Comparison of ENCODE assay signal across 27 cellular contexts in genomic region chr20:21365771-21366170, GRCh38. TPM values are rescaled to one million over a fixed set of nuclear protein-coding genes. Genes with fewer than 3 reads are reported as not detected.
DNase-seq lines count a peak whose midpoint lies in the region; ATAC-seq, FAIRE-seq and TF ChIP-seq lines count a peak whose summit lies in the region.
"Had no signal": no experiment of that assay in that cellular context is flagged by ENCODE, and none has a peak within 500 bp of the region (broad histone marks: within the 10 kb centered on the region; RNA-seq: fewer than 3 reads in every experiment).

No MANE protein-coding gene starts in this region.

- H3K4me3 Mint-ChIP-seq in glutamatergic neuron (ENCODE audit: unreplicated experiment) = no peak overlapping the region
- H3K4me3 Mint-ChIP-seq: CD14-positive monocyte; CD4-positive, alpha-beta T cell had no signal

- H3K4me3 ChIP-seq in pancreas = no peak overlapping the region
- H3K4me3 ChIP-seq in mucosa of descending colon = no peak overlapping the region
- H3K4me3 ChIP-seq: A549; BLaER1 treated with 17β-estradiol and CSF1 and Interleukin-3, amounts not matched to agents 10 nM and 100 nM; GM23248 had no signal

- intact Hi-C loops in pancreas (cut with DNase I) (no loop called here), mucosa of descending colon (cut with DNase I, micrococcal nuclease) (no loop called here)

- peaks cover 2% of the 10 kb centered on the region for H3K9me3 Mint-ChIP-seq in glutamatergic neuron (ENCODE audit: unreplicated experiment)
- H3K9me3 Mint-ChIP-seq: CD14-positive monocyte; CD4-positive, alpha-beta T cell; CD8-positive, alpha-beta memory T cell had no signal

- H3K4me1 ChIP-seq in pancreas (no peaks in the 10 kb centered on the region), mucosa of descending colon (ENCODE audit: low read depth) (no peaks in the 10 kb centered on the region)

- DNase-seq in pancreas (no peak), glutamatergic neuron (no peak), mucosa of descending colon (no peak), NCI-H187 (lab: John Stamatoyannopoulos, UW) (no peak), NCI-H2196 (lab: John Stamatoyannopoulos, UW; ENCODE audit: unreplicated experiment) (no peak)
- DNase-seq: ACHN; AML-193; BE2C; Calu3; CD4-positive, alpha-beta T cell; CD8-positive, alpha-beta memory T cell; COR-L47; DMS53; DMS79 treated with DMSO at 0.1 percent for 48 hours; H7; HCEC 1CT had no signal

- no peaks in the 10 kb centered on the region for H3K9me3 ChIP-seq in pancreas
- H3K9me3 ChIP-seq in mucosa of descending colon = no peaks in the 10 kb centered on the region
- H3K9me3 ChIP-seq: A549; BE2C; BLaER1 treated with 17β-estradiol and CSF1 and Interleukin-3, amounts not matched to agents 10 nM and 100 nM had no signal

- H3K27me3 Mint-ChIP-seq in glutamatergic neuron (ENCODE audit: unreplicated experiment) = peaks cover 2% of the 10 kb centered on the region
- H3K27me3 Mint-ChIP-seq: CD4-positive, alpha-beta T cell; CD8-positive, alpha-beta memory T cell had no signal

- no peaks in the 10 kb centered on the region for H3K27me3 ChIP-seq in pancreas
- H3K27me3 ChIP-seq: BE2C; BLaER1 treated with 17β-estradiol and CSF1 and Interleukin-3, amounts not matched to agents 10 nM and 100 nM had no signal

- ATAC-seq in pancreas (no peak), mucosa of descending colon (no peak)
- ATAC-seq: A549 had no signal

- FAIRE-seq in A204.1 (lab: Jason Lieb, UNC) (peak; percentile 99), TTC549 (lab: Jason Lieb, UNC) (peak; percentile 93), endometrium (lab: Jason Lieb, UNC) (peak; percentile 96), pancreas (lab: Jason Lieb, UNC) (peak; percentile 99)
- FAIRE-seq: GM12892, H1 had no signal

- H3K27ac Mint-ChIP-seq in glutamatergic neuron (ENCODE audit: unreplicated experiment) = no peak overlapping the region
- H3K27ac Mint-ChIP-seq: CD4-positive, alpha-beta T cell had no signal

- TF ChIP-seq CTCF in pancreas (IDR thresholded peaks at IDR 0.05) (no peak), glutamatergic neuron (IDR thresholded peaks at IDR 0.05; ENCODE audit: partially characterized antibody, unreplicated experiment) (no peak), mucosa of descending colon (IDR thresholded peaks at IDR 0.05) (no peak)

- H3K36me3 Mint-ChIP-seq in glutamatergic neuron (ENCODE audit: unreplicated experiment) = no peaks in the 10 kb centered on the region

- H3K27ac ChIP-seq in pancreas = no peak overlapping the region
- H3K27ac ChIP-seq: 22Rv1; A549; BLaER1 treated with 17β-estradiol and CSF1 and Interleukin-3, amounts not matched to agents 10 nM and 100 nM; GM23248 had no signal

- WGBS in pancreas, 2 donors = 99 to 100% methylated on average over 3 of the region's 3 CpGs

- peaks cover 0 to 23% (median 13%) of the 10 kb centered on the region in 3 donors for H3K36me3 ChIP-seq in pancreas
- peaks cover 5% of the 10 kb centered on the region for H3K36me3 ChIP-seq in mucosa of descending colon (ENCODE audit: low read depth)

- peaks cover 2% of the 10 kb centered on the region for H3K4me1 Mint-ChIP-seq in glutamatergic neuron (ENCODE audit: low read depth, unreplicated experiment)

RNA-seq across cellular contexts. Expression of gene NKX2-4, which starts 31.6 kb away (rescaled TPM):
- total RNA-seq in pancreas (not detected), glutamatergic neuron (ENCODE audit: unreplicated experiment) (not detected), mucosa of descending colon (not detected)
- not detected for polyA plus RNA-seq in pancreas
- total RNA-seq: Calu3; CD4-positive, alpha-beta T cell; CD8-positive, alpha-beta memory T cell; G401; GM23248; H7 had no signal
- polyA plus RNA-seq: A549; CD14-positive monocyte; CD8-positive, alpha-beta memory T cell; GM23248 had no signal
